ENCODE assay signal across 11 cellular contexts in the genomic region with DNA sequence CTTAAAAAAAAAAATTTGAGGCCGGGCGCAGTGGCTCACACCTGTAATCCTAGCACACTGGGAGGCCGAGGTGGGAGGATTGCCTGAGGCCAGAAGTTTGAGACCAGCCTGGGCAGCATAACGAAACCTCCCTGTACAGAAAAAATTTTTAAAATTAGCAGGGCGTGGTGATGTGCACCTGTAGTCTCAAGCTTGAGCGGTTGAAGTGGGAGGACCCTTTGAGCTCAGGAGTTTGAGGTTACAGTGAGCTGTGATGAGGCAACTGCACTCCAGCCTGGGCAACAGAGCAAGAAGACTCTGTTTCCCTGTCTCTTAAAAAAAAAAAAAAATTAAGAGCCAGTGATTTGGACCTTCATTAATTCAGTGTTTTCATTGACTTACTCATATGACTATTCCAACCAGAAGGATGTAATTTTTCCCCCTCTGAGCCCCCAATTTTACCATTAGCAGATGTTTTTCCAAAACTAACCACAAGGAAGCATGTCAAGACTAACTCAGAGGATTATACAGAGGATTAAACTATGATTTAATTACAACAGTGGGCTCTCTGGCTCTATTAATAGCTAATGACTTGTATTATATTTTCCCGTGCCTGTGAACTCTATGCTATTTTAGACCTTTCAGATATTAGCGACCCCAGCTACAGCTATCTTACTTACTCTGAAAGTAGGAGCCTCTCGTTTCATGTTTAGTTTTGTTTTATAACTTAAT.
A peak's percentile ranks its signal among the peaks of the same experiment; 100 is the strongest.
DNase-seq lines count a peak whose midpoint lies in the region; ATAC-seq, FAIRE-seq and TF ChIP-seq lines count a peak whose summit lies in the region.
"Had no signal": no experiment of that assay in that cellular context is flagged by ENCODE, and none has a peak within 500 bp of the region (broad histone marks: within the 10 kb centered on the region; RNA-seq: fewer than 3 reads in every experiment).

No MANE protein-coding gene starts in this region.

- H3K27ac ChIP-seq in right atrium auricular region, result peak overlapping the region; percentile 50 to 70

- H3K9me3 ChIP-seq in right atrium auricular region, result no peaks in the 10 kb centered on the region

- H3K27me3 ChIP-seq in right atrium auricular region, result no peaks in the 10 kb centered on the region

- no peaks in the 10 kb centered on the region for H3K36me3 ChIP-seq in right atrium auricular region

- no peak for DNase-seq in GM18507 (ENCODE audit: extremely low spot score, insufficient read length, low read depth)
- DNase-seq in right atrium auricular region (ENCODE audit: low spot score), result no peak
- DNase-seq in T-helper 1 cell, result no peak
- no peak for DNase-seq in effector CD4-positive, alpha-beta T cell
- no peak for DNase-seq in activated gamma-delta T cell (lab: John Stamatoyannopoulos, UW)
- DNase-seq: activated T-cell treated with anti-CD3 and anti-CD28 coated beads, Interleukin-2, amount 50 U/mL, for 24 hours; RPMI8226 had no signal

- peaks cover 0 to 88% of the 10 kb centered on the region in 2 donors for H3K4me1 ChIP-seq in right atrium auricular region

- peak; percentile 92 for FAIRE-seq in GM18507 (lab: Jason Lieb, UNC)
- FAIRE-seq: endothelial cell of umbilical vein had no signal

- no peak overlapping the region for H3K4me3 ChIP-seq in right atrium auricular region

- ATAC-seq in GM21619 (IDR thresholded peaks at IDR 0.05; ENCODE audit: unreplicated experiment) (peak; percentile 57), HG03469 (IDR thresholded peaks at IDR 0.05; ENCODE audit: unreplicated experiment) (peak; percentile 43), esophagus mucosa (no peak)

- no peak for TF ChIP-seq CTCF in right atrium auricular region (IDR thresholded peaks at IDR 0.05)
